In genomic region chr5:147996379-147996778, GRCh38 we compare ENCODE assay signal across 1 cellular context.
TF ChIP-seq lines count a peak whose summit lies in the region.

No MANE protein-coding gene starts in this region.

TF ChIP-seq in HCT116, 20 proteins besides CTCF, POLR2A, EP300 and RAD21 (continued from another document):
- TF ChIP-seq FOSL1 (IDR thresholded peaks at IDR 0.05; ENCODE audit: low read depth) (no peak), ELF1 (IDR thresholded peaks at IDR 0.05; ENCODE audit: borderline replicate concordance, low read depth) (no peak), TCF7L2 (IDR thresholded peaks at IDR 0.05; ENCODE audit: borderline replicate concordance, extremely low read depth, insufficient read depth, insufficient read length) (no peak), REST (IDR thresholded peaks at IDR 0.05; ENCODE audit: low read depth) (no peak), MAX (IDR thresholded peaks at IDR 0.05) (no peak), ZNF274 (IDR thresholded peaks at IDR 0.05; ENCODE audit: low read depth, low read length) (no peak)
